34 cellular contexts compared by ENCODE assay signal in the genomic region with DNA sequence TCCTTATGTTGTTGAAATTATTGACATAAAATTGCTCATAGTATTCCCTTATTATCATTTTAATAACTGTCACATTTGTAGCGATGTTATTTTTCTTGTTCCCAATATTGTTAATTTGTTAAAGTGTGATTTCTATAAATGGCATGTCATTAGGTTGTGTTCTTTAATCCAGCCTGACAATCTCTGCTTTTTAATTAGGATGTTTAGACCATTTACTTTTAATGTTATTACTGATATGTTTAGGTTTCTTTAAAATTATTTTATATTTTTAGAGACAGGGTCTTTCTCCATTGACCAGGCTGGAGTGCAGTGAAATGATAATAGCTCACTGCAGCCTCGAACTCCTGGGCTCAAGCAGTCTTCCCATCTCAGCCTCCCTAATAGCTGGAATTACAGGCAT.
A peak's percentile ranks its signal among the peaks of the same experiment; 100 is the strongest.
DNase-seq lines count a peak whose midpoint lies in the region; ATAC-seq, FAIRE-seq and TF ChIP-seq lines count a peak whose summit lies in the region.
"Had no signal": no experiment of that assay in that cellular context is flagged by ENCODE, and none has a peak within 500 bp of the region (broad histone marks: within the 10 kb centered on the region; RNA-seq: fewer than 3 reads in every experiment).

No MANE protein-coding gene starts in this region.

- no peak overlapping the region for H2AFZ ChIP-seq in K562 (ENCODE audit: low read depth, low read length)

- TF ChIP-seq POLR2A in K562 (conservative IDR thresholded peaks at IDR 0.05), result no peak

- H3K9me3 Mint-ChIP-seq in activated CD4-positive, alpha-beta memory T cell treated with anti-CD3 and anti-CD28 coated beads, Interleukin-2, amount 10 ng/mL, durations not matched to agents 7 days and 5 days, result no peaks in the 10 kb centered on the region
- H3K9me3 Mint-ChIP-seq: CD4-positive, alpha-beta T cell; CD8-positive, alpha-beta memory T cell; CD8-positive, alpha-beta T cell had no signal

- no peaks in the 10 kb centered on the region for H3K36me3 Mint-ChIP-seq in T-helper 17 cell (ENCODE audit: low read depth)
- no peaks in the 10 kb centered on the region for H3K36me3 Mint-ChIP-seq in activated CD4-positive, alpha-beta memory T cell treated with anti-CD3 and anti-CD28 coated beads, Interleukin-2, amount 10 ng/mL, durations not matched to agents 7 days and 5 days (ENCODE audit: low read depth)
- H3K36me3 Mint-ChIP-seq: CD14-positive monocyte; CD4-positive, alpha-beta memory T cell; CD8-positive, alpha-beta T cell had no signal

- no peaks in the 10 kb centered on the region for H3K4me1 ChIP-seq in K562 (replicated peaks in 1 of 2; ENCODE audit: control insufficient read depth in 2 of 2, insufficient read depth in 2 of 2, low read length in 2 of 2)
- H3K4me1 ChIP-seq: A549; BE2C; BLaER1; BLaER1 treated with 17β-estradiol and CSF1 and Interleukin-3, amounts not matched to agents 10 nM and 100 nM; Caco-2 had no signal

- no peak overlapping the region for H3K27ac Mint-ChIP-seq in T-helper 17 cell
- H3K27ac Mint-ChIP-seq in activated CD4-positive, alpha-beta memory T cell treated with anti-CD3 and anti-CD28 coated beads, Interleukin-2, amount 10 ng/mL, durations not matched to agents 7 days and 5 days, result no peak overlapping the region
- H3K27ac Mint-ChIP-seq: B cell; CD14-positive monocyte; CD4-positive, alpha-beta memory T cell; CD4-positive, alpha-beta T cell; CD4-positive, CD25-positive, alpha-beta regulatory T cell; CD8-positive, alpha-beta memory T cell; CD8-positive, alpha-beta T cell had no signal

- DNase-seq in T-helper 17 cell, result no peak
- no peak for DNase-seq in K562 (ENCODE audit: extremely low read depth in 1 of 4, low spot score in 3 of 4)
- no peak for DNase-seq in SHP77 treated with DMSO at 0.1 percent for 48 hours (lab: John Stamatoyannopoulos, UW)
- DNase-seq in activated CD4-positive, alpha-beta memory T cell treated with anti-CD3 and anti-CD28 coated beads, Interleukin-2, amount 10 ng/mL, durations not matched to agents 7 days and 5 days, result no peak
- DNase-seq: 8988T; ACHN; AML-193; BE2C; C1 segment of cervical spinal cord; Caco-2; Calu3; CD4-positive, alpha-beta memory T cell; CD4-positive, alpha-beta T cell; CD4-positive, CD25-positive, alpha-beta regulatory T cell; CD8-positive, alpha-beta memory T cell; CD8-positive, alpha-beta T cell; COR-L47; DMS 273 treated with DMSO at 0.1 percent for 48 hours; DMS153; DMS53; DMS79; DMS79 treated with DMSO at 0.1 percent for 48 hours; DND-41; EL had no signal

- H3K36me3 ChIP-seq in K562 (ENCODE audit: control insufficient read depth, insufficient read depth, low read length), result no peaks in the 10 kb centered on the region
- H3K36me3 ChIP-seq: BE2C; BLaER1; BLaER1 treated with 17β-estradiol and CSF1 and Interleukin-3, amounts not matched to agents 10 nM and 100 nM had no signal

- no peak for TF ChIP-seq RAD21 in K562 (CRISPR knock-in tag; conservative IDR thresholded peaks at IDR 0.05 in 1 of 2, IDR thresholded peaks at IDR 0.05 in 1 of 2)

- no peaks in the 10 kb centered on the region for H3K79me2 ChIP-seq in K562 (ENCODE audit: control insufficient read depth, insufficient read depth, low read length)

- H3K4me2 ChIP-seq in K562 (ENCODE audit: insufficient read depth, low read length), result no peak overlapping the region
- H3K4me2 ChIP-seq: A549; BLaER1; BLaER1 treated with 17β-estradiol and CSF1 and Interleukin-3, amounts not matched to agents 10 nM and 100 nM had no signal

- H3K9me1 ChIP-seq in K562 (ENCODE audit: control insufficient read depth, insufficient read depth, low read length), result no peaks in the 10 kb centered on the region

- CTCF ChIA-PET in K562 (lab: Yijun Ruan, JAX; ENCODE audit: low intra/inter-chr PET ratio), result no interaction called here
- CTCF ChIA-PET in activated CD4-positive, alpha-beta memory T cell treated with anti-CD3 and anti-CD28 coated beads, Interleukin-2, amount 10 ng/mL, durations not matched to agents 7 days and 5 days (lab: Charles Lee), result no interaction called here

- ATAC-seq in T-helper 17 cell, result no peak
- no peak for ATAC-seq in K562
- no peak for ATAC-seq in GM21360 (IDR thresholded peaks at IDR 0.05; ENCODE audit: unreplicated experiment)
- ATAC-seq: A549; CD8-positive, alpha-beta T cell had no signal

- TF ChIP-seq EP300 in K562 (IDR thresholded peaks at IDR 0.05; ENCODE audit: low read length), result no peak

- 90% methylated on average over 1 of the region's 2 CpGs for WGBS in K562 (ENCODE audit: insufficient coverage, low coverage, missing lambda C conversion rate)

- H3K4me3 ChIP-seq in K562, result no peak overlapping the region
- H3K4me3 ChIP-seq: A549; BLaER1; BLaER1 treated with 17β-estradiol and CSF1 and Interleukin-3, amounts not matched to agents 10 nM and 100 nM had no signal

- in situ Hi-C loops in K562 (cut with MboI), result no loop called here

- intact Hi-C loops in K562 (cut with micrococcal nuclease), result no loop called here

- POLR2A ChIA-PET in K562 (lab: Yijun Ruan, JAX), result no interaction called here
- POLR2A ChIA-PET in activated CD4-positive, alpha-beta memory T cell treated with anti-CD3 and anti-CD28 coated beads, Interleukin-2, amount 10 ng/mL, durations not matched to agents 7 days and 5 days (lab: Charles Lee), result no interaction called here

- FAIRE-seq in TTC549 (lab: Jason Lieb, UNC) (peak; percentile 3), K562 (lab: Jason Lieb, UNC) (no peak)
- FAIRE-seq: A549, D721Med had no signal

- H3K9ac ChIP-seq in K562 (ENCODE audit: insufficient read depth in 1 of 2, low read depth in 2 of 2, low read length in 2 of 2), result no peak overlapping the region
- H3K9ac ChIP-seq: BLaER1; BLaER1 treated with 17β-estradiol and CSF1 and Interleukin-3, amounts not matched to agents 10 nM and 100 nM had no signal

- H3K4me1 Mint-ChIP-seq in T-helper 17 cell, result no peaks in the 10 kb centered on the region
- no peaks in the 10 kb centered on the region for H3K4me1 Mint-ChIP-seq in activated CD4-positive, alpha-beta memory T cell treated with anti-CD3 and anti-CD28 coated beads, Interleukin-2, amount 10 ng/mL, durations not matched to agents 7 days and 5 days
- H3K4me1 Mint-ChIP-seq: B cell; CD14-positive monocyte; CD4-positive, alpha-beta memory T cell; CD4-positive, CD25-positive, alpha-beta regulatory T cell; CD8-positive, alpha-beta memory T cell had no signal

- no peaks in the 10 kb centered on the region for H3K27me3 Mint-ChIP-seq in T-helper 17 cell
- peaks cover under 1% of the 10 kb centered on the region for H3K27me3 Mint-ChIP-seq in activated CD4-positive, alpha-beta memory T cell treated with anti-CD3 and anti-CD28 coated beads, Interleukin-2, amount 10 ng/mL, durations not matched to agents 7 days and 5 days
- H3K27me3 Mint-ChIP-seq: B cell; CD4-positive, alpha-beta memory T cell; CD4-positive, alpha-beta T cell; CD4-positive, CD25-positive, alpha-beta regulatory T cell; CD8-positive, alpha-beta memory T cell had no signal

- H3K4me3 Mint-ChIP-seq in T-helper 17 cell, result peak overlapping the region; percentile 25
- no peak overlapping the region for H3K4me3 Mint-ChIP-seq in activated CD4-positive, alpha-beta memory T cell treated with anti-CD3 and anti-CD28 coated beads, Interleukin-2, amount 10 ng/mL, durations not matched to agents 7 days and 5 days
- H3K4me3 Mint-ChIP-seq: B cell; CD14-positive monocyte; CD4-positive, alpha-beta memory T cell; CD4-positive, alpha-beta T cell; CD4-positive, CD25-positive, alpha-beta regulatory T cell; CD8-positive, alpha-beta memory T cell; CD8-positive, alpha-beta T cell had no signal

- H4K20me1 ChIP-seq in K562 (replicated peaks; ENCODE audit: control insufficient read depth, insufficient read depth, low read length), result no peaks in the 10 kb centered on the region
- H4K20me1 ChIP-seq: BLaER1; BLaER1 treated with 17β-estradiol and CSF1 and Interleukin-3, amounts not matched to agents 10 nM and 100 nM had no signal

- BruUV-seq in K562 (replicated peaks; lab: Mats Ljungman, UMichigan), result no TSS peak

- H3K27me3 ChIP-seq in K562 (ENCODE audit: control insufficient read depth in 2 of 2, insufficient read depth in 2 of 2, low read length in 2 of 2), result no peaks in the 10 kb centered on the region
- H3K27me3 ChIP-seq: BE2C; BLaER1; BLaER1 treated with 17β-estradiol and CSF1 and Interleukin-3, amounts not matched to agents 10 nM and 100 nM had no signal

- H3K9me3 ChIP-seq in T-helper 17 cell (ENCODE audit: control insufficient read depth, low read length, poor library complexity, severe bottlenecking), result no peaks in the 10 kb centered on the region
- H3K9me3 ChIP-seq in K562 (replicated peaks; ENCODE audit: control insufficient read depth, insufficient read depth, low read depth, low read length), result no peaks in the 10 kb centered on the region
- H3K9me3 ChIP-seq: A549, BE2C, Caco-2 had no signal

- no peak overlapping the region for H3K27ac ChIP-seq in K562 (ENCODE audit: extremely low read depth, low read depth, low read length)
- H3K27ac ChIP-seq: 22Rv1; A549; BLaER1; BLaER1 treated with 17β-estradiol and CSF1 and Interleukin-3, amounts not matched to agents 10 nM and 100 nM; C4-2B had no signal

- no peak for TF ChIP-seq CTCF in K562 (IDR thresholded peaks at IDR 0.05 in 2 of 3, conservative IDR thresholded peaks at IDR 0.05 in 1 of 3; ENCODE audit: insufficient read depth in 2 of 3, low read depth in 1 of 3, low read length in 3 of 3)

TF ChIP-seq in K562, 482 proteins besides CTCF, POLR2A, EP300 and RAD21:
- TF ChIP-seq, protein P1, sequence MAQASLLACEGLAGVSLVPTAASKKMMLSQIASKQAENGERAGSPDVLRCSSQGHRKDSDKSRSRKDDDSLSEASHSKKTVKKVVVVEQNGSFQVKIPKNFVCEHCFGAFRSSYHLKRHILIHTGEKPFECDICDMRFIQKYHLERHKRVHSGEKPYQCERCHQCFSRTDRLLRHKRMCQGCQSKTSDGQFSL (CRISPR knock-in tag; IDR thresholded peaks at IDR 0.05), result no peak
- TF ChIP-seq, protein P1 (tag; IDR thresholded peaks at IDR 0.05), result no peak
- TF ChIP-seq ZNF507 (tag; conservative IDR thresholded peaks at IDR 0.05), result peak; percentile 90
